Comparison of ENCODE assay signal across 11 cellular contexts in genomic region chr16:56610609-56611111, GRCh38. TPM values are rescaled to one million over a fixed set of nuclear protein-coding genes. Genes with fewer than 3 reads are reported as not detected.
A peak's percentile ranks its signal among the peaks of the same experiment; 100 is the strongest.
DNase-seq lines count a peak whose midpoint lies in the region; ATAC-seq, FAIRE-seq and TF ChIP-seq lines count a peak whose summit lies in the region.
"Had no signal": no experiment of that assay in that cellular context is flagged by ENCODE, and none has a peak within 500 bp of the region (broad histone marks: within the 10 kb centered on the region; RNA-seq: fewer than 3 reads in every experiment).

No MANE protein-coding gene starts in this region.

- peak overlapping the region; percentile 92 for H3K9ac ChIP-seq in astrocyte (ENCODE audit: low read length)

- H3K4me1 ChIP-seq in astrocyte (ENCODE audit: insufficient read depth, low read length) (peaks cover 75% of the 10 kb centered on the region), lower lobe of right lung (peaks cover 49% of the 10 kb centered on the region), transverse colon (peaks cover 6 to 25% (median 19%) of the 10 kb centered on the region in 4 donors)

- peaks cover 5% of the 10 kb centered on the region for H4K20me1 ChIP-seq in astrocyte (ENCODE audit: insufficient read depth, low read length)

- no peaks in the 10 kb centered on the region for H3K36me3 Mint-ChIP-seq in activated naive CD4-positive, alpha-beta T cell treated with anti-CD3 and anti-CD28 coated beads, Interleukin-2, amount 50 U/mL, for 24 hours
- no peaks in the 10 kb centered on the region for H3K36me3 Mint-ChIP-seq in astrocyte (ENCODE audit: low read depth, unreplicated experiment)

- TF ChIP-seq CTCF in astrocyte (IDR thresholded peaks at IDR 0.05; ENCODE audit: insufficient read depth, low read depth, low read length) (no peak), lower lobe of right lung (IDR thresholded peaks at IDR 0.05) (no peak), transverse colon (IDR thresholded peaks at IDR 0.05) (no peak)

- peak overlapping the region; percentile 95 for H3K27ac Mint-ChIP-seq in activated naive CD4-positive, alpha-beta T cell treated with anti-CD3 and anti-CD28 coated beads, Interleukin-2, amount 50 U/mL, for 24 hours
- peak overlapping the region; percentile 95 for H3K27ac Mint-ChIP-seq in astrocyte (ENCODE audit: unreplicated experiment)
- H3K27ac Mint-ChIP-seq: endodermal cell had no signal

- no peak for TF ChIP-seq POLR2A in transverse colon (IDR thresholded peaks at IDR 0.05)

- in situ Hi-C loops in transverse colon (cut with MboI; ENCODE audit: low pct_ligation_motif_present in 1 of 4, low pct_unique_long_range_greater_than_20kb in 1 of 4, low sequenced_read_pairs in 3 of 4), result no loop called here

- DNase-seq in activated naive CD4-positive, alpha-beta T cell (lab: John Stamatoyannopoulos, UW), result no peak
- DNase-seq in astrocyte (ENCODE audit: low read depth) (no peak), lower lobe of right lung (no peak), transverse colon (no peak), amniotic stem cell (lab: John Stamatoyannopoulos, UW) (no peak), NOMO-1 (lab: John Stamatoyannopoulos, UW; ENCODE audit: unreplicated experiment in 2 of 2) (no peak)
- DNase-seq: DMS 273 treated with DMSO at 0.1 percent for 48 hours, endodermal cell, NCI-H82 had no signal

- H3K4me2 ChIP-seq in astrocyte (ENCODE audit: low read length), result peak overlapping the region; percentile 88

- H3K27me3 ChIP-seq in astrocyte (ENCODE audit: insufficient read depth, low read length) (no peaks in the 10 kb centered on the region), lower lobe of right lung (ENCODE audit: low read depth) (no peaks in the 10 kb centered on the region), transverse colon (no peaks in the 10 kb centered on the region)

- WGBS in transverse colon (ENCODE audit: low coverage in 1 of 2), 2 donors, result 40% methylated on average over 2 of the region's 2 CpGs; no CpG with 5 or more reads in 1 of the 2 donors

- intact Hi-C loops in lower lobe of right lung (cut with DNase I), result no loop called here
- intact Hi-C loops in transverse colon (cut with DNase I; ENCODE audit: low total_unique reads), result no loop called here

- no peaks in the 10 kb centered on the region for H3K9me3 Mint-ChIP-seq in activated naive CD4-positive, alpha-beta T cell treated with anti-CD3 and anti-CD28 coated beads, Interleukin-2, amount 50 U/mL, for 24 hours
- H3K9me3 Mint-ChIP-seq in astrocyte (ENCODE audit: unreplicated experiment), result peaks cover 3% of the 10 kb centered on the region
- H3K9me3 Mint-ChIP-seq: endodermal cell had no signal

- H3K9me3 ChIP-seq in astrocyte (ENCODE audit: insufficient read depth, low read depth, low read length) (no peaks in the 10 kb centered on the region), lower lobe of right lung (no peaks in the 10 kb centered on the region), transverse colon (no peaks in the 10 kb centered on the region)

- H3K4me3 ChIP-seq in astrocyte (ENCODE audit: insufficient read depth, low read depth, low read length) (peak overlapping the region; percentile 97), lower lobe of right lung (no peak overlapping the region), transverse colon (no peak overlapping the region)

- no peak overlapping the region for H2AFZ ChIP-seq in astrocyte (ENCODE audit: low read depth, low read length)

- ATAC-seq in lower lobe of right lung (no peak), HG03139 (IDR thresholded peaks at IDR 0.05; ENCODE audit: unreplicated experiment) (no peak)

- peak overlapping the region; percentile 92 for H3K4me3 Mint-ChIP-seq in activated naive CD4-positive, alpha-beta T cell treated with anti-CD3 and anti-CD28 coated beads, Interleukin-2, amount 50 U/mL, for 24 hours
- peak overlapping the region; percentile 90 for H3K4me3 Mint-ChIP-seq in astrocyte (ENCODE audit: unreplicated experiment)
- H3K4me3 Mint-ChIP-seq: endodermal cell had no signal

- no peak for FAIRE-seq in astrocyte (lab: Jason Lieb, UNC)

- H3K27ac ChIP-seq in astrocyte (ENCODE audit: low read depth, low read length), result peak overlapping the region; percentile 98
- peak overlapping the region; percentile 96 for H3K27ac ChIP-seq in lower lobe of right lung
- peak overlapping the region; percentile 87 to 91 (median 90) for H3K27ac ChIP-seq in transverse colon

- H3K4me1 Mint-ChIP-seq in activated naive CD4-positive, alpha-beta T cell treated with anti-CD3 and anti-CD28 coated beads, Interleukin-2, amount 50 U/mL, for 24 hours, result peaks cover 74% of the 10 kb centered on the region
- H3K4me1 Mint-ChIP-seq in astrocyte (ENCODE audit: low read depth, unreplicated experiment), result peaks cover 37% of the 10 kb centered on the region

- H3K27me3 Mint-ChIP-seq in activated naive CD4-positive, alpha-beta T cell treated with anti-CD3 and anti-CD28 coated beads, Interleukin-2, amount 50 U/mL, for 24 hours, result no peaks in the 10 kb centered on the region
- H3K27me3 Mint-ChIP-seq in astrocyte (ENCODE audit: low read depth, unreplicated experiment), result no peaks in the 10 kb centered on the region

- H3K79me2 ChIP-seq in astrocyte (ENCODE audit: insufficient read depth, low read length), result peaks cover 20% of the 10 kb centered on the region

- H3K36me3 ChIP-seq in astrocyte (ENCODE audit: insufficient read depth, low read length) (no peaks in the 10 kb centered on the region), lower lobe of right lung (no peaks in the 10 kb centered on the region), transverse colon (no peaks in the 10 kb centered on the region)

- TF ChIP-seq EP300 in transverse colon (IDR thresholded peaks at IDR 0.05; ENCODE audit: low read depth), result no peak

RNA-seq across cellular contexts. Expression of gene MT2A, which starts 2.3 kb away (rescaled TPM):
- 84.2 and 112 TPM in 2 replicates for total RNA-seq in astrocyte
- 223 TPM for total RNA-seq in lower lobe of right lung
- 100 to 1,000 TPM in 2 of 4 donors, 10 to 100 TPM in 2; 68.8 to 459 (median 89.3) TPM for total RNA-seq in transverse colon

RNA-seq across cellular contexts. Expression of gene MT1E, which starts 14.9 kb away (rescaled TPM):
- total RNA-seq in astrocyte (10.7 and 11.9 TPM in 2 replicates), lower lobe of right lung (158 TPM), transverse colon (1,000 to 10,000 TPM in 1 of 4 donors, 100 to 1,000 TPM in 3; 109 to 1,058 (median 257) TPM)

RNA-seq across cellular contexts. Expression of gene MT3, which starts 21.3 kb away (rescaled TPM):
- not detected in 2 replicates for total RNA-seq in astrocyte
- total RNA-seq in lower lobe of right lung, result not detected
- total RNA-seq in transverse colon, result 1 to 10 TPM in 1 of 4 donors, not detected in 3; 4.2 TPM
- total RNA-seq: endodermal cell had no signal

RNA-seq across cellular contexts. Expression of gene MT1M, which starts 21.8 kb away (rescaled TPM):
- not detected in 2 replicates for total RNA-seq in astrocyte
- total RNA-seq in lower lobe of right lung, result 29.8 TPM
- 10 to 100 TPM in 1 of 4 donors, 1 to 10 TPM in 2, not detected in 1; 2.7 to 48.3 (median 5.2) TPM for total RNA-seq in transverse colon
- total RNA-seq: endodermal cell had no signal

RNA-seq across cellular contexts. Expression of gene MT1A, which starts 27.8 kb away (rescaled TPM):
- not detected in 2 replicates for total RNA-seq in astrocyte
- 4.7 TPM for total RNA-seq in lower lobe of right lung
- total RNA-seq in transverse colon, result 10 to 100 TPM in 1 of 4 donors, 1 to 10 TPM in 2, not detected in 1; 4.4 to 35.2 (median 4.9) TPM
- total RNA-seq: endodermal cell had no signal
